Comparison of ENCODE assay signal across 13 cellular contexts in genomic region chr14:50775357-50775756, GRCh38. TPM values are rescaled to one million over a fixed set of nuclear protein-coding genes. Genes with fewer than 3 reads are reported as not detected.
DNase-seq lines count a peak whose midpoint lies in the region; ATAC-seq, FAIRE-seq and TF ChIP-seq lines count a peak whose summit lies in the region.
"Had no signal": no experiment of that assay in that cellular context is flagged by ENCODE, and none has a peak within 500 bp of the region (broad histone marks: within the 10 kb centered on the region; RNA-seq: fewer than 3 reads in every experiment).

No MANE protein-coding gene starts in this region.

- H3K4me1 Mint-ChIP-seq in astrocyte (ENCODE audit: low read depth, unreplicated experiment) (peaks cover 18% of the 10 kb centered on the region), type B pancreatic cell (ENCODE audit: unreplicated experiment) (no peaks in the 10 kb centered on the region)

- H3K4me3 ChIP-seq in astrocyte (ENCODE audit: insufficient read depth, low read depth, low read length) = no peak overlapping the region

- peak overlapping the region; percentile 88 for H3K27ac Mint-ChIP-seq in astrocyte (ENCODE audit: unreplicated experiment)
- H3K27ac Mint-ChIP-seq in type B pancreatic cell = peak overlapping the region; percentile 21

- H3K36me3 Mint-ChIP-seq in astrocyte (ENCODE audit: low read depth, unreplicated experiment) = peaks cover 8% of the 10 kb centered on the region
- H3K36me3 Mint-ChIP-seq in type B pancreatic cell = peaks cover 27% of the 10 kb centered on the region

- DNase-seq in HS-27A (ENCODE audit: low read depth) (peak; percentile 77), astrocyte (ENCODE audit: low read depth) (peak; percentile 89), iris pigment epithelial cell (ENCODE audit: low read depth) (peak; percentile 90), type B pancreatic cell (ENCODE audit: extremely low spot score, unreplicated experiment) (no peak)
- no peak for DNase-seq in activated CD4-positive, alpha-beta T cell treated with anti-CD3 and anti-CD28 coated beads for 1 hour
- DNase-seq: activated CD8-positive, alpha-beta memory T cell treated with anti-CD3 and anti-CD28 coated beads, Interleukin-2, amount 50 U/mL, for 48 hours; effector CD8-positive, alpha-beta T cell; midbrain; NCI-H146; SHP77; stimulated activated CD4-positive, alpha-beta T cell treated with anti-CD3 and anti-CD28 coated beads, Interleukin-2, amount 100 ng/mL, for 48 hours had no signal

- no peaks in the 10 kb centered on the region for H4K20me1 ChIP-seq in astrocyte (ENCODE audit: insufficient read depth, low read length)

- peak; percentile 78 for FAIRE-seq in astrocyte (lab: Jason Lieb, UNC)

- no peaks in the 10 kb centered on the region for H3K9me3 ChIP-seq in astrocyte (ENCODE audit: insufficient read depth, low read depth, low read length)

- TF ChIP-seq CTCF in astrocyte (IDR thresholded peaks at IDR 0.05; ENCODE audit: insufficient read depth, low read depth, low read length) (no peak), type B pancreatic cell (conservative IDR thresholded peaks at IDR 0.05) (no peak)

- H3K4me1 ChIP-seq in astrocyte (ENCODE audit: insufficient read depth, low read length) = peaks cover 13% of the 10 kb centered on the region

- peak overlapping the region; percentile 7 for H2AFZ ChIP-seq in astrocyte (ENCODE audit: low read depth, low read length)

- no peaks in the 10 kb centered on the region for H3K9me3 Mint-ChIP-seq in astrocyte (ENCODE audit: unreplicated experiment)
- H3K9me3 Mint-ChIP-seq in type B pancreatic cell = no peaks in the 10 kb centered on the region

- ATAC-seq in GM19397 (IDR thresholded peaks at IDR 0.05; ENCODE audit: unreplicated experiment) (no peak), GM19351 (IDR thresholded peaks at IDR 0.05; ENCODE audit: unreplicated experiment) (no peak)

- peak overlapping the region; percentile 48 for H3K9ac ChIP-seq in astrocyte (ENCODE audit: low read length)

- H3K4me2 ChIP-seq in astrocyte (ENCODE audit: low read length) = peak overlapping the region; percentile 65

- H3K4me3 Mint-ChIP-seq in astrocyte (ENCODE audit: unreplicated experiment) (no peak overlapping the region), type B pancreatic cell (no peak overlapping the region)

- H3K27me3 ChIP-seq in astrocyte (ENCODE audit: insufficient read depth, low read length) = no peaks in the 10 kb centered on the region

- peaks cover 12% of the 10 kb centered on the region for H3K36me3 ChIP-seq in astrocyte (ENCODE audit: insufficient read depth, low read length)

- no peaks in the 10 kb centered on the region for H3K79me2 ChIP-seq in astrocyte (ENCODE audit: insufficient read depth, low read length)

- H3K27me3 Mint-ChIP-seq in astrocyte (ENCODE audit: low read depth, unreplicated experiment) (no peaks in the 10 kb centered on the region), type B pancreatic cell (no peaks in the 10 kb centered on the region)

- peak overlapping the region; percentile 72 for H3K27ac ChIP-seq in astrocyte (ENCODE audit: low read depth, low read length)

RNA-seq across cellular contexts. Expression of gene NIN, which starts 55.6 kb away (rescaled TPM):
- total RNA-seq in astrocyte (38.2 and 45.4 TPM in 2 replicates), type B pancreatic cell (ENCODE audit: low replicate concordance) (30.1 and 40.5 TPM in 2 replicates)

Comparison
In these comparisons a context has a peak if more than half of its experiments do, and no peak if none do; other contexts are left out.
1. DNase-seq: peak in HS-27A (single experiment), astrocyte (single experiment) and iris pigment epithelial cell (single experiment); none in type B pancreatic cell (single experiment) and activated CD4-positive, alpha-beta T cell treated with anti-CD3 and anti-CD28 coated beads for 1 hour (single experiment).